In the genomic region with DNA sequence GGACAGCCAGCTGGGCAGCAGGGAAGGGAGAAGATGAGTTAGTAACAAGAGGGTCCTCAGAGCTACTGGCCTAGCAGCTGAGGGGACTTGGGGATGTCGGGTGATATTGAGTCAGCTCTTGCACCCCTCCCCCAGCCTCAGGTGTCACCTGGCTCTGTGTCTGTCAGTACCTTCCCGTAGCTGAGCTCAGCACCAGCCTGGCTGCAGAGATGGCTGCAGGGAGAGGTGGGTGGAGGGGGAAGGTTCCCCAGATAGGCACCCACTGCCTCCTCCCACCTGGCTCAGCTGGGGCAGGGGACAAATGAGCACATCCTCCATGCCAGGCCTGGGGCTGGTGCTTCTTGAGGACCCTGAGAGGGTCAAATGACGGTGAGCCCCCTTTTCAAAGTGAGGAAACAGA, we compare ENCODE assay signal across 34 cellular contexts. TPM values are rescaled to one million over a fixed set of nuclear protein-coding genes. Genes with fewer than 3 reads are reported as not detected.
A peak's percentile ranks its signal among the peaks of the same experiment; 100 is the strongest.
DNase-seq lines count a peak whose midpoint lies in the region; ATAC-seq and TF ChIP-seq lines count a peak whose summit lies in the region.
"Had no signal": no experiment of that assay in that cellular context is flagged by ENCODE, and none has a peak within 500 bp of the region (broad histone marks: within the 10 kb centered on the region; RNA-seq: fewer than 3 reads in every experiment).

No MANE protein-coding gene starts in this region.

- H3K36me3 Mint-ChIP-seq in CD14-positive monocyte, result peaks cover 57 to 76% of the 10 kb centered on the region in 2 donors
- H3K36me3 Mint-ChIP-seq: activated naive CD4-positive, alpha-beta T cell treated with anti-CD3 and anti-CD28 coated beads, Interleukin-2, amount 50 U/mL, for 72 hours had no signal

- peak; percentile 33 for DNase-seq in OCI-LY7 (ENCODE audit: low spot score)
- DNase-seq in caudate nucleus (lab: John Stamatoyannopoulos, UW), result peak in 4 of 61 donors; percentile 10 to 39 (median 23)
- no peak for DNase-seq in substantia nigra (lab: John Stamatoyannopoulos, UW)
- no peak for DNase-seq in G401 (ENCODE audit: low spot score)
- DNase-seq in CD14-positive monocyte (ENCODE audit: low spot score), result no peak
- DNase-seq: activated CD4-positive, alpha-beta T cell treated with anti-CD3 and anti-CD28 coated beads for 36 hours; activated CD8-positive, alpha-beta memory T cell treated with anti-CD3 and anti-CD28 coated beads for 24 hours; activated T-cell treated with anti-CD3 and anti-CD28 coated beads for 4 hours; amygdala; Caco-2; DMS79; GF-D8; GM23248; immature natural killer cell; KBM-7; left cardiac atrium; mammary epithelial cell; NCI-H1105; NCI-H187 treated with DMSO at 0.1 percent for 48 hours; NCI-H2171; NCI-H510A; T-helper 2 cell; tibial artery had no signal

- H4K20me1 ChIP-seq in OCI-LY7 (ENCODE audit: insufficient read depth, low read length), result no peaks in the 10 kb centered on the region; the same call in 1 of the 2 replicates

- H3K9me2 ChIP-seq in OCI-LY7 (ENCODE audit: insufficient read depth, low read length), result no peaks in the 10 kb centered on the region

- TF ChIP-seq POLR2A in GM18505 (IDR thresholded peaks at IDR 0.05; ENCODE audit: borderline replicate concordance, extremely low read depth, insufficient read depth, insufficient read length), result peak; percentile 3

- intact Hi-C loops in OCI-LY7 (cut with micrococcal nuclease; ENCODE audit: unreplicated experiment) (no loop called here), CD14-positive monocyte (cut with micrococcal nuclease) (no loop called here)

- BruUV-seq in OCI-LY7 (replicated peaks; lab: Mats Ljungman, UMichigan), result no TSS peak

- no peaks in the 10 kb centered on the region for H3K9me3 Mint-ChIP-seq in CD14-positive monocyte
- H3K9me3 Mint-ChIP-seq: activated naive CD4-positive, alpha-beta T cell treated with anti-CD3 and anti-CD28 coated beads, Interleukin-2, amount 50 U/mL, for 72 hours; immature natural killer cell; stimulated activated naive CD8-positive, alpha-beta T cell treated with anti-CD3 and anti-CD28 coated beads, Interleukin-15, Interleukin-2, amounts not matched to agents 100 ng/mL and 50 ng/mL, for 24 hours had no signal

- peaks cover 0 to 6% (median 0%) of the 10 kb centered on the region in 3 donors for H3K27me3 Mint-ChIP-seq in CD14-positive monocyte (ENCODE audit: low read depth in 3 of 3)
- H3K27me3 Mint-ChIP-seq: activated CD4-positive, alpha-beta T cell treated with anti-CD3 and anti-CD28 coated beads for 36 hours; stimulated activated naive CD8-positive, alpha-beta T cell treated with anti-CD3 and anti-CD28 coated beads, Interleukin-15, Interleukin-2, amounts not matched to agents 100 ng/mL and 50 ng/mL, for 24 hours had no signal

- H3K4me2 ChIP-seq in OCI-LY7 (ENCODE audit: low read length), result no peak overlapping the region
- H3K4me2 ChIP-seq: smooth muscle cell had no signal

- no peak for TF ChIP-seq CTCF in OCI-LY7 (conservative IDR thresholded peaks at IDR 0.05; ENCODE audit: low read length)
- no peak for TF ChIP-seq CTCF in CD14-positive monocyte (IDR thresholded peaks at IDR 0.05)

- peaks cover 35% of the 10 kb centered on the region for H3K4me1 ChIP-seq in OCI-LY7 (ENCODE audit: insufficient read depth, low read length, poor library complexity, severe bottlenecking)
- H3K4me1 ChIP-seq: breast epithelium, tibial artery had no signal

- peak overlapping the region in 2 of 7 donors; percentile 7 to 43 for H3K27ac Mint-ChIP-seq in CD14-positive monocyte
- H3K27ac Mint-ChIP-seq: activated CD4-positive, alpha-beta T cell treated with anti-CD3 and anti-CD28 coated beads for 36 hours; stimulated activated naive CD8-positive, alpha-beta T cell treated with anti-CD3 and anti-CD28 coated beads, Interleukin-15, Interleukin-2, amounts not matched to agents 100 ng/mL and 50 ng/mL, for 24 hours had no signal

- H3K4me3 Mint-ChIP-seq in CD14-positive monocyte, result no peak overlapping the region
- H3K4me3 Mint-ChIP-seq: activated CD4-positive, alpha-beta T cell treated with anti-CD3 and anti-CD28 coated beads for 36 hours; immature natural killer cell; stimulated activated naive CD8-positive, alpha-beta T cell treated with anti-CD3 and anti-CD28 coated beads, Interleukin-15, Interleukin-2, amounts not matched to agents 100 ng/mL and 50 ng/mL, for 24 hours had no signal

- H2AFZ ChIP-seq in OCI-LY7 (ENCODE audit: low read length), result no peak overlapping the region
- H2AFZ ChIP-seq: GM23248 had no signal

- H3K27ac ChIP-seq in OCI-LY7 (ENCODE audit: low read depth, low read length, poor library complexity, severe bottlenecking), result no peak overlapping the region
- H3K27ac ChIP-seq in caudate nucleus (ENCODE audit: low read depth, low read length), result peak overlapping the region; percentile 37
- H3K27ac ChIP-seq in substantia nigra (ENCODE audit: low read depth, low read length, poor library complexity, severe bottlenecking), result peak overlapping the region; percentile 12
- H3K27ac ChIP-seq: breast epithelium, coronary artery, GM23248, tibial artery had no signal

- POLR2A ChIA-PET in OCI-LY7 (lab: Charles Lee), result no interaction called here

- no peaks in the 10 kb centered on the region for H3K9me3 ChIP-seq in OCI-LY7 (ENCODE audit: low read length)
- H3K9me3 ChIP-seq: breast epithelium, Caco-2, tibial artery had no signal

- H3K4me3 ChIP-seq in OCI-LY7 (ENCODE audit: low read depth, low read length, poor library complexity, severe bottlenecking), result no peak overlapping the region
- H3K4me3 ChIP-seq: breast epithelium, coronary artery, GM23248, smooth muscle cell, tibial artery had no signal

- CTCF ChIA-PET in OCI-LY7 (lab: Charles Lee; ENCODE audit: unreplicated experiment), result no interaction called here

- H3K36me3 ChIP-seq in OCI-LY7 (ENCODE audit: insufficient read depth, low read length), result peaks cover 32% of the 10 kb centered on the region
- H3K36me3 ChIP-seq: breast epithelium had no signal

- in situ Hi-C loops in G401 (cut with HindIII; ENCODE audit: low sequenced_read_pairs), result no loop called here

- H3K79me2 ChIP-seq in OCI-LY7 (ENCODE audit: insufficient read depth, low read depth, low read length), result no peaks in the 10 kb centered on the region

- H3K4me1 Mint-ChIP-seq in CD14-positive monocyte, result peaks cover 6% of the 10 kb centered on the region

- no peak for ATAC-seq in GM18505 (IDR thresholded peaks at IDR 0.05; ENCODE audit: unreplicated experiment)
- no peak for ATAC-seq in HG02885 (IDR thresholded peaks at IDR 0.05; ENCODE audit: poor library complexity, unreplicated experiment)
- ATAC-seq: activated CD4-positive, alpha-beta T cell treated with anti-CD3 and anti-CD28 coated beads for 36 hours; activated naive CD4-positive, alpha-beta T cell treated with anti-CD3 and anti-CD28 coated beads, Interleukin-2, amount 50 U/mL, for 72 hours; left cardiac atrium; SK-N-SH treated with all-trans-retinoic acid at 6 μM for 48 hours had no signal

RNA-seq across cellular contexts. Expression of gene KPTN, which starts 6.8 kb away (rescaled TPM):
- 13.8 and 14.0 TPM in 2 replicates for total RNA-seq in OCI-LY7 (2014; rRNA removed; shearing (Covaris generic))
- total RNA-seq in OCI-LY7 (2022), result 11.5 and 13.6 TPM in 2 replicates
- total RNA-seq in G401 (2014; rRNA removed; shearing (Covaris generic)), result 31.5 and 44.5 TPM in 2 replicates
- polyA plus RNA-seq in CD14-positive monocyte, result 1 to 10 TPM; 9.5 to 9.7 TPM

RNA-seq across cellular contexts. Expression of gene SLC8A2, which starts 19.2 kb away (rescaled TPM):
- total RNA-seq in OCI-LY7 (2014; rRNA removed; shearing (Covaris generic)), result 0.13 TPM in 1 of 2 replicates, not detected in the other
- total RNA-seq in OCI-LY7 (2022), result 0.36 and 0.59 TPM in 2 replicates
- 3.5 and 3.8 TPM in 2 replicates for total RNA-seq in G401 (2014; rRNA removed; shearing (Covaris generic))
- not detected for polyA plus RNA-seq in CD14-positive monocyte
- total RNA-seq: GM23248, HT1080, MCF 10A, osteocyte had no signal
- polyA plus RNA-seq: GM23248, immature natural killer cell had no signal

RNA-seq across cellular contexts. Expression of gene NAPA, which starts 24.0 kb away (rescaled TPM):
- total RNA-seq in OCI-LY7 (2014; rRNA removed; shearing (Covaris generic)), result 54.7 and 71.4 TPM in 2 replicates
- 56.5 and 63.1 TPM in 2 replicates for total RNA-seq in OCI-LY7 (2022)
- total RNA-seq in G401 (2014; rRNA removed; shearing (Covaris generic)), result 54.7 and 75.9 TPM in 2 replicates
- 100 to 1,000 TPM in 1 of 2 donors, 10 to 100 TPM in 1; 77.5 to 111 TPM for polyA plus RNA-seq in CD14-positive monocyte
